In genomic region chr16:84505249-84506156, GRCh38 we compare ENCODE assay signal across 8 cellular contexts. TPM values are rescaled to one million over a fixed set of nuclear protein-coding genes. Genes with fewer than 3 reads are reported as not detected.
DNase-seq lines count a peak whose midpoint lies in the region; ATAC-seq and TF ChIP-seq lines count a peak whose summit lies in the region.

No MANE protein-coding gene starts in this region.

- H3K9me3 ChIP-seq in DOHH2 (ENCODE audit: control insufficient read depth, insufficient read depth, low read length): no peaks in the 10 kb centered on the region
- H3K9me3 ChIP-seq in OCI-LY3 (ENCODE audit: insufficient read depth, low read length): no peaks in the 10 kb centered on the region
- no peaks in the 10 kb centered on the region for H3K9me3 ChIP-seq in ovary

- H3K27ac ChIP-seq in DOHH2 (ENCODE audit: low read depth, low read length) (peak overlapping the region; percentile 92), OCI-LY3 (ENCODE audit: low read length) (peak overlapping the region; percentile 49), ovary (peak overlapping the region; percentile 47 to 73)

- no peaks in the 10 kb centered on the region for H3K9me2 ChIP-seq in DOHH2 (replicated peaks; ENCODE audit: control insufficient read depth, low read length)

- H4K20me1 ChIP-seq in DOHH2 (ENCODE audit: control insufficient read depth, insufficient read depth, low read depth, low read length) (no peaks in the 10 kb centered on the region), OCI-LY3 (ENCODE audit: insufficient read depth, low read length) (no peaks in the 10 kb centered on the region)

- DNase-seq in epithelial cell of esophagus (ENCODE audit: low read depth) (no peak), ovary (peak in 2 of 5 donors; percentile 52 to 54)

- H3K36me3 ChIP-seq in DOHH2 (ENCODE audit: control insufficient read depth, low read length) (no peaks in the 10 kb centered on the region; the same call in 1 of the 2 replicates), OCI-LY3 (replicated peaks; ENCODE audit: low read depth, low read length) (no peaks in the 10 kb centered on the region), ovary (no peaks in the 10 kb centered on the region)

- H3K4me3 ChIP-seq in DOHH2 (ENCODE audit: low read length): peak overlapping the region; percentile 85
- peak overlapping the region; percentile 88 for H3K4me3 ChIP-seq in OCI-LY3 (ENCODE audit: low read length)
- H3K4me3 ChIP-seq in epithelial cell of esophagus (ENCODE audit: low read length): peak overlapping the region; percentile 89
- H3K4me3 ChIP-seq in ovary: peak overlapping the region; percentile 59

- TF ChIP-seq POLR2A in ovary (IDR thresholded peaks at IDR 0.05): no peak

- WGBS in ovary, 3 donors: 54 to 71% (median 55%) methylated on average over 32 to 33 of the region's 33 CpGs

- no peak overlapping the region for H2AFZ ChIP-seq in OCI-LY3 (ENCODE audit: low read depth, low read length)

- peaks cover 23% of the 10 kb centered on the region for H3F3A ChIP-seq in DOHH2 (ENCODE audit: control insufficient read depth, insufficient read depth)

- ATAC-seq in GM18858 (IDR thresholded peaks at IDR 0.05; ENCODE audit: unreplicated experiment) (no peak), GM21737 (IDR thresholded peaks at IDR 0.05; ENCODE audit: unreplicated experiment) (no peak), HG03159 (IDR thresholded peaks at IDR 0.05; ENCODE audit: unreplicated experiment) (no peak), HG03025 (IDR thresholded peaks at IDR 0.05; ENCODE audit: low FRiP score, unreplicated experiment) (no peak)

- TF ChIP-seq EP300 in ovary (IDR thresholded peaks at IDR 0.05): no peak

- H3K4me2 ChIP-seq in DOHH2 (ENCODE audit: low read length) (peak overlapping the region; percentile 98), OCI-LY3 (ENCODE audit: low read length) (peak overlapping the region; percentile 97)

- peaks cover 57% of the 10 kb centered on the region for H3K4me1 ChIP-seq in DOHH2 (ENCODE audit: control insufficient read depth, low read length)
- peaks cover 42% of the 10 kb centered on the region for H3K4me1 ChIP-seq in OCI-LY3 (ENCODE audit: low read length)
- peaks cover 13% of the 10 kb centered on the region for H3K4me1 ChIP-seq in ovary (ENCODE audit: insufficient read depth)

- no peaks in the 10 kb centered on the region for H3K27me3 ChIP-seq in DOHH2 (ENCODE audit: control insufficient read depth, low read length)
- H3K27me3 ChIP-seq in OCI-LY3 (ENCODE audit: low read depth, low read length): no peaks in the 10 kb centered on the region
- H3K27me3 ChIP-seq in ovary: no peaks in the 10 kb centered on the region

- peak overlapping the region; percentile 86 for H3K9ac ChIP-seq in OCI-LY3 (ENCODE audit: low read length)

- intact Hi-C loops in ovary (cut with DNase I): no loop called here

- TF ChIP-seq CTCF in DOHH2 (IDR thresholded peaks at IDR 0.05; ENCODE audit: low read depth, low read length, poor library complexity, severe bottlenecking): no peak
- no peak for TF ChIP-seq CTCF in OCI-LY3 (IDR thresholded peaks at IDR 0.05; ENCODE audit: low read depth, low read length)
- TF ChIP-seq CTCF in epithelial cell of esophagus (IDR thresholded peaks at IDR 0.05; ENCODE audit: insufficient read depth, low read depth, low read length, missing control alignments): no peak
- TF ChIP-seq CTCF in ovary (IDR thresholded peaks at IDR 0.05): no peak

- H3K79me2 ChIP-seq in DOHH2 (ENCODE audit: control insufficient read depth, low read length) (peaks cover 19% of the 10 kb centered on the region), OCI-LY3 (ENCODE audit: low read length) (peaks cover 18% of the 10 kb centered on the region; the same call in 1 of the 2 replicates)

RNA-seq across cellular contexts. Expression of gene MEAK7, which starts 1.0 kb away (rescaled TPM):
- 10 to 100 TPM in 6 of 7 donors, 1 to 10 TPM in 1; 8.6 to 23.0 (median 19.2) TPM for total RNA-seq in ovary
- polyA plus RNA-seq in ovary: 10 to 100 TPM in 1 of 2 donors, 1 to 10 TPM in 1; 6.6 to 14.5 TPM
